In the genomic region with DNA sequence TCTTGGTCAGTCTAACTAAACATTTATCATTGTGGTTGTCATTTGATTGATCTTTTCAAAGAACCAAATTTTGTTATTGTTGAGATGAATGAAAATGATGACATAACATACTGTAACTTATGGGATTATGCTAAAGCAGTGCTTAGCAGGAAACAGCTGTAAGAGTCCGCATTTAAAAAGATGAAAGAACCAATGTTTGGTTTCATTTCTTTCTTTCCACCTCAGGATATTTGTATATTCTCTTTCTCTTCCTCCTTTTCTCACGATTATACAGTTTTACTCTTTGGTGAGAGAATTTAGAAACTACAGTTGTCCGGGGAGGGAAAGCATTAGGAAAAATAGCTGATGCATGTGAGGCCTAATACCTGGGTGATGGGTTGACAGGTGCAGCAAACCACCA, we compare ENCODE assay signal across 13 cellular contexts. TPM values are rescaled to one million over a fixed set of nuclear protein-coding genes. Genes with fewer than 3 reads are reported as not detected.
DNase-seq lines count a peak whose midpoint lies in the region; ATAC-seq and TF ChIP-seq lines count a peak whose summit lies in the region.
"Had no signal": no experiment of that assay in that cellular context is flagged by ENCODE, and none has a peak within 500 bp of the region (broad histone marks: within the 10 kb centered on the region; RNA-seq: fewer than 3 reads in every experiment).

No MANE protein-coding gene starts in this region.

- intact Hi-C loops in activated CD4-positive, alpha-beta memory T cell treated with anti-CD3 and anti-CD28 coated beads for 36 hours (cut with micrococcal nuclease), result no loop called here

- no peak overlapping the region for H3K27ac Mint-ChIP-seq in activated CD4-positive, alpha-beta memory T cell treated with anti-CD3 and anti-CD28 coated beads for 36 hours
- no peak overlapping the region for H3K27ac Mint-ChIP-seq in HFFc6
- H3K27ac Mint-ChIP-seq: CD4-positive, CD25-positive, alpha-beta regulatory T cell had no signal

- peaks cover 4% of the 10 kb centered on the region for H3K9me3 Mint-ChIP-seq in activated CD4-positive, alpha-beta memory T cell treated with anti-CD3 and anti-CD28 coated beads for 36 hours
- no peaks in the 10 kb centered on the region for H3K9me3 Mint-ChIP-seq in HFFc6
- H3K9me3 Mint-ChIP-seq: CD4-positive, CD25-positive, alpha-beta regulatory T cell had no signal

- CTCF ChIA-PET in activated CD4-positive, alpha-beta memory T cell treated with anti-CD3 and anti-CD28 coated beads for 36 hours (lab: Charles Lee), result interaction anchor here (1.5 kb wide), 1 partner anchor 119 kb away, joined by 5 read pairs; no protein-coding TSS in a partner anchor

- ATAC-seq in GM19463 (IDR thresholded peaks at IDR 0.05; ENCODE audit: unreplicated experiment) (peak; percentile 83), HG02973 (IDR thresholded peaks at IDR 0.05; ENCODE audit: unreplicated experiment) (peak; percentile 78)

- in situ Hi-C loops in GM13976 (cut with MboI; ENCODE audit: low sequenced_read_pairs, unreplicated experiment), result no loop called here

- TF ChIP-seq CTCF in GM13976 (IDR thresholded peaks at IDR 0.05; ENCODE audit: borderline replicate concordance, control extremely low read depth, extremely low read depth, insufficient read depth, missing control alignments), result no peak
- no peak for TF ChIP-seq CTCF in HFFc6 (IDR thresholded peaks at IDR 0.05)

- no peaks in the 10 kb centered on the region for H3K27me3 Mint-ChIP-seq in activated CD4-positive, alpha-beta memory T cell treated with anti-CD3 and anti-CD28 coated beads for 36 hours
- no peaks in the 10 kb centered on the region for H3K27me3 Mint-ChIP-seq in HFFc6 (ENCODE audit: insufficient read depth)
- H3K27me3 Mint-ChIP-seq: CD4-positive, CD25-positive, alpha-beta regulatory T cell had no signal

- no peak overlapping the region for H3K4me3 Mint-ChIP-seq in activated CD4-positive, alpha-beta memory T cell treated with anti-CD3 and anti-CD28 coated beads for 36 hours
- no peak overlapping the region for H3K4me3 Mint-ChIP-seq in HFFc6
- H3K4me3 Mint-ChIP-seq: CD4-positive, CD25-positive, alpha-beta regulatory T cell had no signal

- peaks cover 18% of the 10 kb centered on the region for H3K4me1 Mint-ChIP-seq in activated CD4-positive, alpha-beta memory T cell treated with anti-CD3 and anti-CD28 coated beads for 36 hours (ENCODE audit: low read depth)
- H3K4me1 Mint-ChIP-seq in HFFc6 (ENCODE audit: low read depth), result peaks cover 17% of the 10 kb centered on the region

- peak; percentile 41 for DNase-seq in GM13976 (ENCODE audit: low spot score)
- DNase-seq in MV-4-11 (lab: John Stamatoyannopoulos, UW), result peak; percentile 87
- DNase-seq in activated CD4-positive, alpha-beta memory T cell treated with anti-CD3 and anti-CD28 coated beads for 36 hours, result no peak
- no peak for DNase-seq in NCI-H510A (lab: John Stamatoyannopoulos, UW)
- DNase-seq in SHP77 (lab: John Stamatoyannopoulos, UW), result no peak
- no peak for DNase-seq in HFFc6
- DNase-seq: CD4-positive, CD25-positive, alpha-beta regulatory T cell; esophagus squamous epithelium; islet precursor cell; NCI-H524; testis had no signal

- POLR2A ChIA-PET in activated CD4-positive, alpha-beta memory T cell treated with anti-CD3 and anti-CD28 coated beads for 36 hours (lab: Charles Lee), result no interaction called here

- H3K36me3 Mint-ChIP-seq in activated CD4-positive, alpha-beta memory T cell treated with anti-CD3 and anti-CD28 coated beads for 36 hours, result peaks cover 60% of the 10 kb centered on the region
- H3K36me3 Mint-ChIP-seq in HFFc6 (ENCODE audit: low read depth), result peaks cover 42% of the 10 kb centered on the region

RNA-seq across cellular contexts. Expression of gene PIH1D2, which starts 23.1 kb away (rescaled TPM):
- under 1 TPM; 0.36 to 0.56 TPM for total RNA-seq in activated CD4-positive, alpha-beta memory T cell treated with anti-CD3 and anti-CD28 coated beads for 36 hours
- 1 to 10 TPM in 4 of 6 experiments, under 1 TPM in 2; 0.59 to 1.5 (median 1.1) TPM for total RNA-seq in HFFc6 (2021; fragmentation: NEBNext Ultra II Directional; extraction: Animal tissue kit (Norgen Biotek cat#: 25700))

RNA-seq across cellular contexts. Expression of gene NKAPD1, which starts 23.4 kb away (rescaled TPM):
- 10 to 100 TPM; 17.5 to 19.4 TPM for total RNA-seq in activated CD4-positive, alpha-beta memory T cell treated with anti-CD3 and anti-CD28 coated beads for 36 hours
- 10 to 100 TPM; 17.0 to 22.2 (median 19.8) TPM for total RNA-seq in HFFc6 (2021; fragmentation: NEBNext Ultra II Directional; extraction: Animal tissue kit (Norgen Biotek cat#: 25700))

RNA-seq across cellular contexts. Expression of gene DLAT, which starts 25.5 kb away (rescaled TPM):
- total RNA-seq in activated CD4-positive, alpha-beta memory T cell treated with anti-CD3 and anti-CD28 coated beads for 36 hours, result 10 to 100 TPM; 36.4 to 39.0 TPM
- total RNA-seq in HFFc6 (2021; fragmentation: NEBNext Ultra II Directional; extraction: Animal tissue kit (Norgen Biotek cat#: 25700)), result 10 to 100 TPM; 35.9 to 44.2 (median 42.1) TPM

RNA-seq across cellular contexts. Expression of gene TIMM8B, which starts 35.8 kb away (rescaled TPM):
- 10 to 100 TPM; 36.5 to 38.4 TPM for total RNA-seq in activated CD4-positive, alpha-beta memory T cell treated with anti-CD3 and anti-CD28 coated beads for 36 hours
- total RNA-seq in HFFc6 (2021; fragmentation: NEBNext Ultra II Directional; extraction: Animal tissue kit (Norgen Biotek cat#: 25700)), result 10 to 100 TPM; 54.7 to 78.5 (median 64.2) TPM

RNA-seq across cellular contexts. Expression of gene SDHD, which starts 36.0 kb away (rescaled TPM):
- 10 to 100 TPM; 72.7 to 91.6 TPM for total RNA-seq in activated CD4-positive, alpha-beta memory T cell treated with anti-CD3 and anti-CD28 coated beads for 36 hours
- 100 to 1,000 TPM in 1 of 6 experiments, 10 to 100 TPM in 5; 81.8 to 105 (median 91.5) TPM for total RNA-seq in HFFc6 (2021; fragmentation: NEBNext Ultra II Directional; extraction: Animal tissue kit (Norgen Biotek cat#: 25700))

Comparison
In these comparisons a context has a peak if more than half of its experiments do, and no peak if none do; other contexts are left out.
1. DNase-seq: peak in GM13976 (single experiment) and MV-4-11 (single experiment); none in activated CD4-positive, alpha-beta memory T cell treated with anti-CD3 and anti-CD28 coated beads for 36 hours (single experiment), NCI-H510A (single experiment), SHP77 (0 of 2) and HFFc6 (single experiment).